ENCODE assay signal across 8 cellular contexts in the genomic region with DNA sequence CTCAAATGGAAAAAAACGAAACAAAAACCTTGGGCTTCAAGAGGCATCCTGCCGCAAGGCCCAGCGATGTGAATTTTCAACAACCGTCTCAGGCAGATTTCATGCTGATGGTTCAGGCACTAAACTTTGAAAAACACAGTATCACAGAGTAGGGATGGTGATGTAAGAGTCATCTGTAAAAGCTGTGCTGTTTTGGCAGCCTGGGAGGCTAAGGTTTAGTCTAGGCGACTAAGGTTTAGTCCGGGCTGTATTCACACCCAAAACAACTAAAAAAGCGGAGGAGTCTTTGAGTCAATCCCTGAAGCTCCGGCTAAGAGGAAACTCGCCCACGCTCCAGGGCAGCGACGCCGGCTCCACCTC. TPM values are rescaled to one million over a fixed set of nuclear protein-coding genes. Genes with fewer than 3 reads are reported as not detected.
DNase-seq lines count a peak whose midpoint lies in the region; ATAC-seq and TF ChIP-seq lines count a peak whose summit lies in the region.

No MANE protein-coding gene starts in this region.

- peaks cover 0 to 10% of the 10 kb centered on the region in 2 donors for H3K4me1 ChIP-seq in lung (ENCODE audit: control insufficient read depth in 2 of 2, insufficient read depth in 2 of 2, low read length in 2 of 2)
- H3K4me1 ChIP-seq in upper lobe of right lung: peaks cover 16% of the 10 kb centered on the region

- peak overlapping the region; percentile 88 to 96 (median 91) for H3K4me3 Mint-ChIP-seq in brain

- WGBS in lung, 2 donors: 5 to 6% methylated on average over 13 of the region's 13 CpGs

- intact Hi-C loops in Right ventricle myocardium superior (cut with DNase I): no loop called here
- intact Hi-C loops in Right ventricle myocardium inferior (cut with DNase I): no loop called here
- intact Hi-C loops in upper lobe of right lung (cut with DNase I): no loop called here

- no peaks in the 10 kb centered on the region for H3K36me3 ChIP-seq in lung (ENCODE audit: control insufficient read depth in 2 of 2, insufficient read depth in 2 of 2, low read length in 2 of 2)
- peaks cover 10% of the 10 kb centered on the region for H3K36me3 ChIP-seq in upper lobe of right lung

- peaks cover 10% of the 10 kb centered on the region for H3K36me3 Mint-ChIP-seq in brain

- H3K9me3 Mint-ChIP-seq in brain: no peaks in the 10 kb centered on the region

- peak overlapping the region; percentile 37 to 96 (median 88) for H3K27ac Mint-ChIP-seq in brain

- no peaks in the 10 kb centered on the region for H3K27me3 Mint-ChIP-seq in brain

- DNase-seq in Right ventricle myocardium superior: no peak
- DNase-seq in Right ventricle myocardium inferior (ENCODE audit: missing footprints): no peak
- no peak for DNase-seq in lung (ENCODE audit: low spot score)
- DNase-seq in upper lobe of right lung: no peak
- no peak for DNase-seq in activated CD4-positive, alpha-beta T cell treated with anti-CD3 and anti-CD28 coated beads, Interleukin-2, amount 50 U/mL, for 48 hours
- no peak for DNase-seq in KG1 (lab: John Stamatoyannopoulos, UW)

- H3K27ac ChIP-seq in lung (ENCODE audit: low read depth in 1 of 2, low read length in 1 of 2): peak overlapping the region; percentile 89 to 95
- peak overlapping the region; percentile 87 for H3K27ac ChIP-seq in upper lobe of right lung

- TF ChIP-seq CTCF in brain (conservative IDR thresholded peaks at IDR 0.05): no peak
- TF ChIP-seq CTCF in lung (IDR thresholded peaks at IDR 0.05; ENCODE audit: control extremely low read depth, extremely low read depth): no peak
- no peak for TF ChIP-seq CTCF in upper lobe of right lung (IDR thresholded peaks at IDR 0.05)

- H3K4me3 ChIP-seq in lung: peak overlapping the region; percentile 99
- H3K4me3 ChIP-seq in upper lobe of right lung: peak overlapping the region; percentile 95

- peak; percentile 44 for ATAC-seq in Right ventricle myocardium superior (ENCODE audit: poor library complexity)
- ATAC-seq in Right ventricle myocardium inferior: no peak
- no peak for ATAC-seq in lung (ENCODE audit: insufficient read depth, low FRiP score)
- ATAC-seq in upper lobe of right lung: no peak
- ATAC-seq in HG03175 (IDR thresholded peaks at IDR 0.05; ENCODE audit: unreplicated experiment): no peak

- peaks cover 54% of the 10 kb centered on the region for H3K4me1 Mint-ChIP-seq in brain

- no peaks in the 10 kb centered on the region for H3K9me3 ChIP-seq in lung (ENCODE audit: control insufficient read depth in 2 of 2, insufficient read depth in 1 of 2, low read length in 1 of 2)
- H3K9me3 ChIP-seq in upper lobe of right lung: no peaks in the 10 kb centered on the region

- H3K27me3 ChIP-seq in lung (ENCODE audit: control insufficient read depth, insufficient read depth) (no peaks in the 10 kb centered on the region), upper lobe of right lung (no peaks in the 10 kb centered on the region)

RNA-seq across cellular contexts. Expression of a gene that starts 0.4 kb away (rescaled TPM):
- total RNA-seq in Right ventricle myocardium superior (5.5 TPM), Right ventricle myocardium inferior (5.2 TPM), lung (10 to 100 TPM; 14.2 to 31.2 TPM), upper lobe of right lung (15.4 TPM)
- polyA plus RNA-seq in brain (ENCODE audit: insufficient read depth, low read depth, low replicate concordance) (9.7 TPM), lung (10 to 100 TPM in 1 of 2 donors, 1 to 10 TPM in 1; 8.2 to 10.6 TPM)
